In the genomic region with DNA sequence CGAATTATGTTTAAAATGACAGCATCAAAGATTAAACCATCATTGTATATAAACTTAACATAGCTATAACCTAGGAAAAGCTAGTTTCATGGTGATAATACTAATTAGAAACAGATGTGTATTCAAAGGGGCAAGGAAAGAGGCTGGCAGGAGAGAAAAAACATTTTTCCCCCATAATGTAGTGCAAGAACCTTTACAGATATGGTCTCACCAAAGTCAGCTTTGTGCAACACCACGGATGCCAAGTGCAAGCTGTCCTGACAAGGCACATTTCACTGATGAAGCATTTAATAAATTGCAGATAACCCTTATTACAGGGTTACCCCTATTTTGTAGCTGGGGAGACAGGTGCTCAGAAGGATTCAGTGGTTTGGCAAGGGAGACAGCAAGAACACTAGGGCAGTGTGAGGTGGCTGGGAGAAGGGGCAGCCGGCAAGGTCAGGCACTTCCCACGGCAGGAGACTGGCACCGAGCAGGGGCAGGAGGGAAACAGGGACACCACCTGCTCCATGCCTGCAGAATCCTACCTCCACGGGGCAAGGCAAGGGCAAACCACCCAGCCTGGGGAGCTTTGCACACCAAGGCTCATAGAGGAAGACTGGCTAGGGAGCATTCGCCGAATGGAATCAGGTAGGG, we compare ENCODE assay signal across 11 cellular contexts. TPM values are rescaled to one million over a fixed set of nuclear protein-coding genes. Genes with fewer than 3 reads are reported as not detected.
DNase-seq lines count a peak whose midpoint lies in the region; ATAC-seq and TF ChIP-seq lines count a peak whose summit lies in the region.
"Had no signal": no experiment of that assay in that cellular context is flagged by ENCODE, and none has a peak within 500 bp of the region (broad histone marks: within the 10 kb centered on the region; RNA-seq: fewer than 3 reads in every experiment).

No MANE protein-coding gene starts in this region.

- H3K4me3 ChIP-seq in SK-N-SH (ENCODE audit: low read depth in 2 of 2, low read length in 1 of 2) = peak overlapping the region; percentile 26 to 49
- peak overlapping the region; percentile 22 for H3K4me3 ChIP-seq in coronary artery
- H3K4me3 ChIP-seq in mesenchymal stem cell (ENCODE audit: insufficient read depth in 1 of 2, low read depth in 1 of 2, low read length in 2 of 2) = peak overlapping the region in 1 of 2 experiments; percentile 25
- H3K4me3 ChIP-seq in tibial artery = no peak overlapping the region
- no peak overlapping the region for H3K4me3 ChIP-seq in ovary

- H3K27me3 ChIP-seq in SK-N-SH (ENCODE audit: insufficient read depth) (no peaks in the 10 kb centered on the region), mesenchymal stem cell (ENCODE audit: control insufficient read depth in 1 of 2, insufficient read depth in 1 of 2, low read length in 2 of 2) (no peaks in the 10 kb centered on the region), tibial artery (no peaks in the 10 kb centered on the region), ovary (no peaks in the 10 kb centered on the region)

- H2AFZ ChIP-seq in SK-N-SH (ENCODE audit: low read depth) (no peak overlapping the region), mesenchymal stem cell (ENCODE audit: low read depth, low read length) (no peak overlapping the region)

- peak; percentile 15; the same call in 1 of the 2 replicates for TF ChIP-seq RAD21 in SK-N-SH (IDR thresholded peaks at IDR 0.05; ENCODE audit: low read length)

- H3K9ac ChIP-seq in SK-N-SH = peak overlapping the region; percentile 67
- H3K9ac ChIP-seq in mesenchymal stem cell (ENCODE audit: low read length) = peak overlapping the region; percentile 66

- peak overlapping the region in 1 of 2 experiments; percentile 64 for H2BK12ac ChIP-seq in mesenchymal stem cell (ENCODE audit: low read length in 2 of 2)

- H3K79me1 ChIP-seq in mesenchymal stem cell (replicated peaks; ENCODE audit: low read length, poor library complexity, severe bottlenecking) = peaks cover 12% of the 10 kb centered on the region

- WGBS in SK-N-SH (ENCODE audit: low lambda C conversion rate) = 42% methylated on average over 5 of the region's 8 CpGs
- 77% methylated on average over 6 of the region's 8 CpGs for WGBS in mesenchymal stem cell
- 58 to 68% (median 62%) methylated on average over 8 of the region's 8 CpGs for WGBS in ovary, 3 donors

- intact Hi-C loops in tibial artery (cut with DNase I; ENCODE audit: low total_unique reads) (loop anchor here (2.0 kb wide), 1 partner anchor 378 kb away; a partner anchor contains a TSS), ovary (cut with DNase I) (no loop called here)

- peak overlapping the region; percentile 21 for H4K8ac ChIP-seq in mesenchymal stem cell (ENCODE audit: low read length)

- DNase-seq in SK-N-SH = peak; percentile 48
- DNase-seq in coronary artery (ENCODE audit: low spot score) = no peak
- DNase-seq in mesenchymal stem cell = no peak
- no peak for DNase-seq in tibial artery
- DNase-seq in NOMO-1 treated with DMSO at 0.1 percent for 48 hours (lab: John Stamatoyannopoulos, UW; ENCODE audit: unreplicated experiment) = no peak
- no peak for DNase-seq in ovary
- DNase-seq in activated naive CD4-positive, alpha-beta T cell (lab: John Stamatoyannopoulos, UW) = no peak
- DNase-seq in stimulated activated naive CD8-positive, alpha-beta T cell treated with anti-CD3 and anti-CD28 coated beads, Interleukin-15, Interleukin-2, amounts not matched to agents 100 U/mL and 50 U/mL, for 24 hours = no peak
- DNase-seq: activated naive CD8-positive, alpha-beta T cell treated with anti-CD3 and anti-CD28 coated beads, Interleukin-2, amount 10 ng/mL, durations not matched to agents 7 days and 5 days; KG1; stimulated activated naive CD4-positive, alpha-beta T cell treated with Interleukin-2 at 50 U/mL for 16 hours had no signal

- no peak overlapping the region for H2BK5ac ChIP-seq in mesenchymal stem cell (ENCODE audit: low read depth, low read length, poor library complexity, severe bottlenecking)

- H3K79me2 ChIP-seq in SK-N-SH (ENCODE audit: insufficient read depth) = peaks cover 83% of the 10 kb centered on the region

- H3K36me3 ChIP-seq in SK-N-SH (replicated peaks in 1 of 2; ENCODE audit: control insufficient read depth in 1 of 2, insufficient read depth in 2 of 2, low read length in 1 of 2) (peaks cover 19 to 22% of the 10 kb centered on the region in 2 experiments), mesenchymal stem cell (ENCODE audit: control insufficient read depth in 1 of 2, insufficient read depth in 2 of 2, low read depth in 1 of 2, low read length in 2 of 2) (peaks cover 0 to 6% of the 10 kb centered on the region in 2 experiments), tibial artery (peaks cover 0 to 4% (median 0%) of the 10 kb centered on the region in 3 donors), ovary (no peaks in the 10 kb centered on the region)

- no peak overlapping the region for H3K23ac ChIP-seq in mesenchymal stem cell (ENCODE audit: low read length in 2 of 2)

- H3F3A ChIP-seq in SK-N-SH (replicated peaks; ENCODE audit: insufficient read depth) = peaks cover 41% of the 10 kb centered on the region

- TF ChIP-seq CTCF in SK-N-SH (IDR thresholded peaks at IDR 0.05) = no peak
- no peak for TF ChIP-seq CTCF in coronary artery (IDR thresholded peaks at IDR 0.05)
- no peak for TF ChIP-seq CTCF in tibial artery (IDR thresholded peaks at IDR 0.05)
- no peak for TF ChIP-seq CTCF in ovary (IDR thresholded peaks at IDR 0.05)

- H3K9me3 ChIP-seq in SK-N-SH (no peaks in the 10 kb centered on the region), mesenchymal stem cell (ENCODE audit: control insufficient read depth, low read length) (no peaks in the 10 kb centered on the region), tibial artery (no peaks in the 10 kb centered on the region), ovary (no peaks in the 10 kb centered on the region)

- no peak for ATAC-seq in stimulated activated naive CD8-positive, alpha-beta T cell treated with anti-CD3 and anti-CD28 coated beads, Interleukin-15, Interleukin-2, amounts not matched to agents 100 U/mL and 50 U/mL, for 24 hours

- no peak overlapping the region for H3K4ac ChIP-seq in mesenchymal stem cell (ENCODE audit: low read depth in 1 of 2, low read length in 2 of 2)

- TF ChIP-seq EP300 in SK-N-SH (IDR thresholded peaks at IDR 0.05; ENCODE audit: borderline replicate concordance in 1 of 2, low read depth in 1 of 2, low read length in 1 of 2) = no peak; a peak in 2 of 4 replicates
- TF ChIP-seq EP300 in ovary (IDR thresholded peaks at IDR 0.05) = no peak

- no peaks in the 10 kb centered on the region; the same call in 1 of the 2 replicates for H4K20me1 ChIP-seq in SK-N-SH (ENCODE audit: insufficient read depth)

- H3K4me2 ChIP-seq in SK-N-SH (peak overlapping the region; percentile 78), mesenchymal stem cell (ENCODE audit: low read length, poor library complexity, severe bottlenecking) (no peak overlapping the region)

- H4K91ac ChIP-seq in mesenchymal stem cell (ENCODE audit: low read length) = peak overlapping the region; percentile 60

- H3K14ac ChIP-seq in mesenchymal stem cell (ENCODE audit: low read length in 2 of 2) = no peak overlapping the region

- POLR2A ChIA-PET in SK-N-SH (lab: Yijun Ruan, JAX) = interaction anchor here (0.9 to 1.4 kb wide), 2 partner anchors 128 to 130 kb away, joined by 3 to 5 read pairs; no protein-coding TSS in a partner anchor

- H2BK15ac ChIP-seq in mesenchymal stem cell (ENCODE audit: low read depth, poor library complexity, severe bottlenecking) = no peak overlapping the region

- no peak overlapping the region for H2BK120ac ChIP-seq in mesenchymal stem cell (ENCODE audit: low read depth, low read length)

- CTCF ChIA-PET in SK-N-SH (lab: Yijun Ruan, JAX) = interaction anchor here (0.9 to 1.6 kb wide), 6 partner anchors 69 to 185 kb away, joined by 3 to 4 read pairs (median 3); no protein-coding TSS in a partner anchor

- H3K4me1 ChIP-seq in SK-N-SH (ENCODE audit: control insufficient read depth in 1 of 2, insufficient read depth in 2 of 2, low read depth in 1 of 2, low read length in 1 of 2) (peaks cover 37 to 78% of the 10 kb centered on the region in 2 experiments), mesenchymal stem cell (ENCODE audit: control insufficient read depth, insufficient read depth, low read depth, low read length) (peaks cover 27% of the 10 kb centered on the region), tibial artery (peaks cover 0 to 51% (median 21%) of the 10 kb centered on the region in 4 donors), ovary (ENCODE audit: insufficient read depth) (peaks cover 27% of the 10 kb centered on the region)

- peak overlapping the region; percentile 27 for H2AK5ac ChIP-seq in mesenchymal stem cell (ENCODE audit: low read length, severe bottlenecking)

- no peaks in the 10 kb centered on the region for H3K9me2 ChIP-seq in SK-N-SH

- peak overlapping the region; percentile 61 for H3K18ac ChIP-seq in mesenchymal stem cell (ENCODE audit: low read depth in 1 of 2, low read length in 2 of 2)

- TF ChIP-seq POLR2A in ovary (IDR thresholded peaks at IDR 0.05) = no peak

- H3K27ac ChIP-seq in SK-N-SH (ENCODE audit: low read depth in 2 of 2, low read length in 1 of 2) (peak overlapping the region; percentile 93 to 97), coronary artery (peak overlapping the region; percentile 67 to 72), mesenchymal stem cell (ENCODE audit: low read length, poor library complexity, severe bottlenecking) (peak overlapping the region; percentile 78), tibial artery (peak overlapping the region; percentile 8 to 53), ovary (peak overlapping the region in 1 of 2 donors; percentile 5)

TF ChIP-seq in SK-N-SH, 30 proteins besides CTCF, POLR2A, EP300 and RAD21:
- peak; percentile 33; the same call in 1 of the 2 replicates for TF ChIP-seq TCF12 (IDR thresholded peaks at IDR 0.05)
- TF ChIP-seq CHD2 (IDR thresholded peaks at IDR 0.05; ENCODE audit: low read length, partially characterized antibody) = no peak
- peak; percentile 12; the same call in 1 of the 2 replicates for TF ChIP-seq RCOR1 (IDR thresholded peaks at IDR 0.05; ENCODE audit: low read length)

RNA-seq across cellular contexts. Expression of a gene that starts 6.5 kb away (rescaled TPM):
- 59.5 and 60.3 TPM in 2 replicates for polyA plus RNA-seq in SK-N-SH (2012; rRNA removed)
- polyA plus RNA-seq in SK-N-SH (2012; cell fraction: cytosol; rRNA removed) = 51.5 and 62.1 TPM in 2 replicates
- 47.9 and 50.9 TPM in 2 replicates for polyA plus RNA-seq in SK-N-SH (2012; cell fraction: nucleus; rRNA removed)
- 141 TPM for polyA plus RNA-seq in mesenchymal stem cell (2013, experiment 1 of 2)
- 139 TPM for polyA plus RNA-seq in mesenchymal stem cell (2013, experiment 2 of 2)
- 10 to 100 TPM; 25.2 to 75.5 (median 49.9) TPM for total RNA-seq in ovary
- polyA plus RNA-seq in ovary = 10 to 100 TPM; 24.4 to 48.1 TPM

RNA-seq across cellular contexts. Expression of a gene that starts 34.1 kb away (rescaled TPM):
- polyA plus RNA-seq in SK-N-SH (2012; rRNA removed) = 0.10 and 0.39 TPM in 2 replicates
- 0.46 and 0.81 TPM in 2 replicates for polyA plus RNA-seq in SK-N-SH (2012; cell fraction: cytosol; rRNA removed)
- polyA plus RNA-seq in SK-N-SH (2012; cell fraction: nucleus; rRNA removed) = 0.95 and 1.4 TPM in 2 replicates
- polyA plus RNA-seq in mesenchymal stem cell (2013, experiment 1 of 2) = 0.43 TPM
- polyA plus RNA-seq in mesenchymal stem cell (2013, experiment 2 of 2) = 0.37 TPM
- 1 to 10 TPM in 6 of 7 donors, under 1 TPM in 1; 0.91 to 6.4 (median 1.8) TPM for total RNA-seq in ovary
- polyA plus RNA-seq in ovary = under 1 TPM; 0.16 to 0.20 TPM

Comparison
In these comparisons a context has a peak if more than half of its experiments do, and no peak if none do; other contexts are left out.
1. H3K4me3 ChIP-seq: peak in SK-N-SH (2 of 2) and coronary artery (single experiment); none in tibial artery (0 of 2) and ovary (single experiment).